ENCODE assay signal across 8 cellular contexts in genomic region chr18:864872-865273, GRCh38. TPM values are rescaled to one million over a fixed set of nuclear protein-coding genes. Genes with fewer than 3 reads are reported as not detected.
DNase-seq lines count a peak whose midpoint lies in the region; ATAC-seq and TF ChIP-seq lines count a peak whose summit lies in the region.

No MANE protein-coding gene starts in this region.

- DNase-seq in AG09309 (ENCODE audit: low read depth) (peak; percentile 21), NCI-H82 (lab: John Stamatoyannopoulos, UW) (peak; percentile 90), mesendoderm (peak; percentile 79)
- DNase-seq in activated CD4-positive, alpha-beta memory T cell treated with anti-CD3 and anti-CD28 coated beads, Interleukin-2, amount 10 ng/mL, durations not matched to agents 7 days and 5 days, result peak; percentile 65
- peak; percentile 11 to 39 (median 27) for DNase-seq in effector memory CD4-positive, alpha-beta T cell
- DNase-seq in stimulated activated CD8-positive, alpha-beta memory T cell treated with anti-CD3 and anti-CD28 coated beads, Interleukin-4, amount 100 ng/mL, for 1 hour (ENCODE audit: low read depth in 2 of 2, low spot score in 1 of 2), result peak; percentile 2 to 33

- H3K4me2 ChIP-seq in mesendoderm (ENCODE audit: low read length), result no peak overlapping the region

- H2AK5ac ChIP-seq in mesendoderm (ENCODE audit: low read length), result no peak overlapping the region

- ATAC-seq in GM18907 (IDR thresholded peaks at IDR 0.05; ENCODE audit: unreplicated experiment), result peak; percentile 90
- ATAC-seq in HG03432 (IDR thresholded peaks at IDR 0.05; ENCODE audit: unreplicated experiment), result peak; percentile 96

- H2BK120ac ChIP-seq in mesendoderm (ENCODE audit: low read depth, low read length), result no peak overlapping the region

- no peaks in the 10 kb centered on the region for H3K79me2 ChIP-seq in mesendoderm (ENCODE audit: control insufficient read depth, insufficient read depth, low read length)

- CTCF ChIA-PET in activated CD4-positive, alpha-beta memory T cell treated with anti-CD3 and anti-CD28 coated beads, Interleukin-2, amount 10 ng/mL, durations not matched to agents 7 days and 5 days (lab: Charles Lee), result interaction anchor here (0.8 to 1.8 kb wide), 6 partner anchors 9 to 97 kb away, joined by 3 to 16 read pairs (median 6); no protein-coding TSS in a partner anchor

- H3K56ac ChIP-seq in mesendoderm (ENCODE audit: low read length), result no peak overlapping the region

- POLR2A ChIA-PET in activated CD4-positive, alpha-beta memory T cell treated with anti-CD3 and anti-CD28 coated beads, Interleukin-2, amount 10 ng/mL, durations not matched to agents 7 days and 5 days (lab: Charles Lee), result no interaction called here

- no peak overlapping the region for H3K4me3 Mint-ChIP-seq in activated CD4-positive, alpha-beta memory T cell treated with anti-CD3 and anti-CD28 coated beads, Interleukin-2, amount 10 ng/mL, durations not matched to agents 7 days and 5 days

- H2BK5ac ChIP-seq in mesendoderm (ENCODE audit: low read length), result no peak overlapping the region

- no peak overlapping the region for H3K4ac ChIP-seq in mesendoderm (ENCODE audit: low read depth, low read length)

- H3K27ac ChIP-seq in effector memory CD4-positive, alpha-beta T cell (ENCODE audit: insufficient read depth, low read length, poor library complexity, severe bottlenecking), result no peak overlapping the region
- H3K27ac ChIP-seq in mesendoderm (ENCODE audit: low read depth, low read length), result no peak overlapping the region

- no CpG with 5 or more reads among the region's 15 CpGs for WGBS in mesendoderm (ENCODE audit: extremely low coverage, insufficient coverage, low lambda C conversion rate)

- no peak overlapping the region for H3K27ac Mint-ChIP-seq in activated CD4-positive, alpha-beta memory T cell treated with anti-CD3 and anti-CD28 coated beads, Interleukin-2, amount 10 ng/mL, durations not matched to agents 7 days and 5 days

- peaks cover 2% of the 10 kb centered on the region for H3K4me1 Mint-ChIP-seq in activated CD4-positive, alpha-beta memory T cell treated with anti-CD3 and anti-CD28 coated beads, Interleukin-2, amount 10 ng/mL, durations not matched to agents 7 days and 5 days

- H4K8ac ChIP-seq in mesendoderm (ENCODE audit: low read depth, low read length), result no peak overlapping the region

- no peak overlapping the region for H3K23ac ChIP-seq in mesendoderm (ENCODE audit: low read length)

- no peak overlapping the region for H3K18ac ChIP-seq in mesendoderm (ENCODE audit: low read length)

- H2BK15ac ChIP-seq in mesendoderm (replicated peaks; ENCODE audit: low read depth), result no peak overlapping the region

- peaks cover 34% of the 10 kb centered on the region for H3K27me3 Mint-ChIP-seq in activated CD4-positive, alpha-beta memory T cell treated with anti-CD3 and anti-CD28 coated beads, Interleukin-2, amount 10 ng/mL, durations not matched to agents 7 days and 5 days

- no peak overlapping the region for H4K5ac ChIP-seq in mesendoderm (ENCODE audit: low read length)

- no peaks in the 10 kb centered on the region for H3K9me3 Mint-ChIP-seq in activated CD4-positive, alpha-beta memory T cell treated with anti-CD3 and anti-CD28 coated beads, Interleukin-2, amount 10 ng/mL, durations not matched to agents 7 days and 5 days

- H3K4me1 ChIP-seq in effector memory CD4-positive, alpha-beta T cell (ENCODE audit: control insufficient read depth, insufficient read depth, low read length, poor library complexity, severe bottlenecking), result peaks cover 3% of the 10 kb centered on the region
- no peaks in the 10 kb centered on the region for H3K4me1 ChIP-seq in mesendoderm (ENCODE audit: control insufficient read depth, low read depth, low read length)

- no peaks in the 10 kb centered on the region for H3K27me3 ChIP-seq in effector memory CD4-positive, alpha-beta T cell (replicated peaks; ENCODE audit: control insufficient read depth, insufficient read depth, low read length, poor library complexity, severe bottlenecking)
- H3K27me3 ChIP-seq in mesendoderm (ENCODE audit: insufficient read depth, low read length, poor library complexity), result no peaks in the 10 kb centered on the region

- no peaks in the 10 kb centered on the region for H3K36me3 Mint-ChIP-seq in activated CD4-positive, alpha-beta memory T cell treated with anti-CD3 and anti-CD28 coated beads, Interleukin-2, amount 10 ng/mL, durations not matched to agents 7 days and 5 days (ENCODE audit: low read depth)

- no peak overlapping the region for H3K4me3 ChIP-seq in AG09309 (ENCODE audit: control insufficient read depth, low read depth, low read length)
- H3K4me3 ChIP-seq in effector memory CD4-positive, alpha-beta T cell (ENCODE audit: insufficient read depth, low read depth, low read length, poor library complexity, severe bottlenecking), result no peak overlapping the region
- no peak overlapping the region for H3K4me3 ChIP-seq in mesendoderm (ENCODE audit: low read length)

- TF ChIP-seq CTCF in AG09309 (IDR thresholded peaks at IDR 0.05; ENCODE audit: control insufficient read depth, insufficient read depth, low read depth, low read length, missing control alignments), result peak; percentile 100

- H3K9ac ChIP-seq in mesendoderm (ENCODE audit: low read length), result no peak overlapping the region

- H3K36me3 ChIP-seq in effector memory CD4-positive, alpha-beta T cell (ENCODE audit: control insufficient read depth, insufficient read depth, low read length), result no peaks in the 10 kb centered on the region
- H3K36me3 ChIP-seq in mesendoderm (ENCODE audit: control insufficient read depth, insufficient read depth, low read length), result no peaks in the 10 kb centered on the region

- H3K9me3 ChIP-seq in effector memory CD4-positive, alpha-beta T cell (ENCODE audit: control insufficient read depth, low read length), result no peaks in the 10 kb centered on the region

- H3K79me1 ChIP-seq in mesendoderm (ENCODE audit: low read length), result no peaks in the 10 kb centered on the region

RNA-seq across cellular contexts. Expression of gene ADCYAP1, which starts 39.8 kb away (rescaled TPM):
- not detected for total RNA-seq in activated CD4-positive, alpha-beta memory T cell treated with anti-CD3 and anti-CD28 coated beads, Interleukin-2, amount 10 ng/mL, durations not matched to agents 7 days and 5 days
- polyA plus RNA-seq in mesendoderm (2013, experiment 1 of 2), result 0.03 TPM
- polyA plus RNA-seq in mesendoderm (2013, experiment 2 of 2), result 0.04 TPM

RNA-seq across cellular contexts. Expression of gene YES1, which starts 52.8 kb away (rescaled TPM):
- total RNA-seq in activated CD4-positive, alpha-beta memory T cell treated with anti-CD3 and anti-CD28 coated beads, Interleukin-2, amount 10 ng/mL, durations not matched to agents 7 days and 5 days, result 10 to 100 TPM; 11.2 to 12.0 TPM
- 55.5 TPM for polyA plus RNA-seq in mesendoderm (2013, experiment 1 of 2)
- 56.6 TPM for polyA plus RNA-seq in mesendoderm (2013, experiment 2 of 2)

Comparison
In these comparisons a context has a peak if more than half of its experiments do, and no peak if none do; other contexts are left out.
1. DNase-seq: peak in every context shown above with its lines; median percentile 90 in NCI-H82; 79 in mesendoderm; 65 in activated CD4-positive, alpha-beta memory T cell treated with anti-CD3 and anti-CD28 coated beads, Interleukin-2, amount 10 ng/mL, durations not matched to agents 7 days and 5 days; 27 in effector memory CD4-positive, alpha-beta T cell; 21 in AG09309; 18 in stimulated activated CD8-positive, alpha-beta memory T cell treated with anti-CD3 and anti-CD28 coated beads, Interleukin-4, amount 100 ng/mL, for 1 hour.